Comparison of ENCODE assay signal across 12 cellular contexts in genomic region chr12:52126605-52127578, GRCh38. TPM values are rescaled to one million over a fixed set of nuclear protein-coding genes. Genes with fewer than 3 reads are reported as not detected.
DNase-seq lines count a peak whose midpoint lies in the region; ATAC-seq, FAIRE-seq and TF ChIP-seq lines count a peak whose summit lies in the region.
"Had no signal": no experiment of that assay in that cellular context is flagged by ENCODE, and none has a peak within 500 bp of the region (broad histone marks: within the 10 kb centered on the region; RNA-seq: fewer than 3 reads in every experiment).

No MANE protein-coding gene starts in this region.

- H2BK12ac ChIP-seq in H9 (ENCODE audit: insufficient read length, low read depth, low read length) = no peak overlapping the region

- peak overlapping the region; percentile 58 to 98 (median 97); a peak in 6 of 7 replicates for H3K27ac Mint-ChIP-seq in H9
- no peak overlapping the region for H3K27ac Mint-ChIP-seq in stimulated activated naive B cell treated with anti-CD40 and anti-IgM and Interleukin-4, amounts not matched to agents 10 μg/mL and 1 μg/mL and 100 μg/mL, for 72 hours
- no peak overlapping the region for H3K27ac Mint-ChIP-seq in activated naive CD8-positive, alpha-beta T cell treated with anti-CD3 and anti-CD28 coated beads for 36 hours
- H3K27ac Mint-ChIP-seq: activated CD4-positive, alpha-beta memory T cell treated with anti-CD3 and anti-CD28 coated beads for 36 hours had no signal

- peak overlapping the region; percentile 4 for H3K18ac ChIP-seq in H9 (ENCODE audit: insufficient read length, low read depth, low read length)

- H3K4me3 Mint-ChIP-seq in H9 = no peak overlapping the region
- H3K4me3 Mint-ChIP-seq in stimulated activated naive B cell treated with anti-CD40 and anti-IgM and Interleukin-4, amounts not matched to agents 10 μg/mL and 1 μg/mL and 100 μg/mL, for 72 hours = no peak overlapping the region
- no peak overlapping the region for H3K4me3 Mint-ChIP-seq in activated naive CD8-positive, alpha-beta T cell treated with anti-CD3 and anti-CD28 coated beads for 36 hours
- H3K4me3 Mint-ChIP-seq: activated CD4-positive, alpha-beta memory T cell treated with anti-CD3 and anti-CD28 coated beads for 36 hours; naive thymus-derived CD8-positive, alpha-beta T cell had no signal

- H2AFZ ChIP-seq in H9 (ENCODE audit: low read length) = no peak overlapping the region

- ATAC-seq in thoracic aorta (ENCODE audit: insufficient number of reproducible peaks, low FRiP score, low read depth) (no peak), GM19328 (IDR thresholded peaks at IDR 0.05; ENCODE audit: unreplicated experiment) (no peak)
- ATAC-seq in stimulated activated naive B cell treated with anti-CD40 and anti-IgM and Interleukin-4, amounts not matched to agents 10 μg/mL and 1 μg/mL and 100 μg/mL, for 72 hours (replicated peaks) = no peak
- ATAC-seq: naive thymus-derived CD8-positive, alpha-beta T cell had no signal

- no peak overlapping the region for H4K5ac ChIP-seq in H9 (ENCODE audit: insufficient read length, low read depth, low read length)

- H2BK20ac ChIP-seq in H9 (ENCODE audit: low read depth, low read length, poor library complexity, severe bottlenecking) = no peak overlapping the region

- H3K36me3 ChIP-seq in kidney (ENCODE audit: control insufficient read depth in 1 of 2, insufficient read depth in 2 of 2, low read length in 2 of 2) = no peaks in the 10 kb centered on the region
- H3K36me3 ChIP-seq in thoracic aorta = no peaks in the 10 kb centered on the region

- no peak for TF ChIP-seq CTCF in H9 (conservative IDR thresholded peaks at IDR 0.05)
- no peak for TF ChIP-seq CTCF in kidney (IDR thresholded peaks at IDR 0.05; ENCODE audit: borderline replicate concordance, extremely low read depth, insufficient read depth)
- no peak for TF ChIP-seq CTCF in thoracic aorta (IDR thresholded peaks at IDR 0.05)

- H2BK15ac ChIP-seq in H9 (ENCODE audit: low read depth, low read length) = no peak overlapping the region

- H3T11ph ChIP-seq in H9 (ENCODE audit: low read length) = no peak overlapping the region

- peak overlapping the region; percentile 30 for H3K14ac ChIP-seq in H9 (ENCODE audit: insufficient read depth, low read length)

- no peak overlapping the region for H3K4me2 ChIP-seq in H9 (ENCODE audit: insufficient read depth, insufficient read length, low read length)

- H3K9me3 ChIP-seq in H9 (ENCODE audit: control insufficient read depth, low read depth, low read length) (no peaks in the 10 kb centered on the region), kidney (ENCODE audit: control insufficient read depth in 1 of 2, low read length in 2 of 2) (no peaks in the 10 kb centered on the region), thoracic aorta (no peaks in the 10 kb centered on the region)

- no peak overlapping the region for H2BK5ac ChIP-seq in H9 (ENCODE audit: insufficient read length, low read length)

- WGBS in H9 (ENCODE audit: extremely low coverage, insufficient read length, low lambda C conversion rate) = no CpG with 5 or more reads among the region's 21 CpGs

- no peak overlapping the region for H4K8ac ChIP-seq in H9 (replicated peaks; ENCODE audit: insufficient read length, low read depth, low read length)

- DNase-seq in H9 = no peak
- DNase-seq in caudate nucleus (lab: John Stamatoyannopoulos, UW) = no peak
- DNase-seq in kidney = peak; percentile 78
- no peak for DNase-seq in thoracic aorta (ENCODE audit: low spot score)
- no peak for DNase-seq in stimulated activated naive B cell treated with anti-CD40 and anti-IgM and Interleukin-4, amounts not matched to agents 10 μg/mL and 1 μg/mL and 100 μg/mL, for 72 hours
- DNase-seq in NCI-H1105 (lab: John Stamatoyannopoulos, UW) = no peak
- no peak for DNase-seq in activated naive CD8-positive, alpha-beta T cell treated with anti-CD3 and anti-CD28 coated beads for 36 hours
- DNase-seq: activated CD4-positive, alpha-beta memory T cell treated with anti-CD3 and anti-CD28 coated beads for 36 hours; amygdala; DND-41; naive thymus-derived CD8-positive, alpha-beta T cell had no signal

- H3K4me1 ChIP-seq in H9 (ENCODE audit: insufficient read depth, low read length) (peaks cover 35% of the 10 kb centered on the region), kidney (ENCODE audit: control insufficient read depth in 1 of 2, insufficient read depth in 1 of 2, low read depth in 1 of 2, low read length in 2 of 2) (peaks cover 4 to 28% of the 10 kb centered on the region in 2 donors), thoracic aorta (ENCODE audit: control insufficient read depth in 1 of 2, low read depth in 2 of 2) (no peaks in the 10 kb centered on the region)

- H3K27ac ChIP-seq in H9 (ENCODE audit: insufficient read length, low read depth, low read length) = no peak overlapping the region
- peak overlapping the region; percentile 59 for H3K27ac ChIP-seq in caudate nucleus (ENCODE audit: low read depth, low read length)
- peak overlapping the region; percentile 51 to 79 for H3K27ac ChIP-seq in kidney (ENCODE audit: low read depth in 2 of 2, low read length in 2 of 2)
- peak overlapping the region; percentile 30 to 37 for H3K27ac ChIP-seq in thoracic aorta

- H3K4me1 Mint-ChIP-seq in H9 = peaks cover 67 to 75% of the 10 kb centered on the region in 2 experiments
- H3K4me1 Mint-ChIP-seq in stimulated activated naive B cell treated with anti-CD40 and anti-IgM and Interleukin-4, amounts not matched to agents 10 μg/mL and 1 μg/mL and 100 μg/mL, for 72 hours = peaks cover 14 to 17% of the 10 kb centered on the region in 2 donors
- peaks cover 2% of the 10 kb centered on the region for H3K4me1 Mint-ChIP-seq in activated naive CD8-positive, alpha-beta T cell treated with anti-CD3 and anti-CD28 coated beads for 36 hours

- H3K79me2 ChIP-seq in H9 (ENCODE audit: insufficient read depth, low read length) = no peaks in the 10 kb centered on the region

- H3K9me3 Mint-ChIP-seq in H9 = no peaks in the 10 kb centered on the region
- H3K9me3 Mint-ChIP-seq in stimulated activated naive B cell treated with anti-CD40 and anti-IgM and Interleukin-4, amounts not matched to agents 10 μg/mL and 1 μg/mL and 100 μg/mL, for 72 hours = peaks cover 0 to 3% of the 10 kb centered on the region in 2 donors
- H3K9me3 Mint-ChIP-seq in activated naive CD8-positive, alpha-beta T cell treated with anti-CD3 and anti-CD28 coated beads for 36 hours = no peaks in the 10 kb centered on the region
- H3K9me3 Mint-ChIP-seq: activated CD4-positive, alpha-beta memory T cell treated with anti-CD3 and anti-CD28 coated beads for 36 hours had no signal

- no peaks in the 10 kb centered on the region; a peak in 1 of 7 replicates for H3K36me3 Mint-ChIP-seq in H9 (ENCODE audit: insufficient read depth in 1 of 3, low read depth in 3 of 3)
- H3K36me3 Mint-ChIP-seq in stimulated activated naive B cell treated with anti-CD40 and anti-IgM and Interleukin-4, amounts not matched to agents 10 μg/mL and 1 μg/mL and 100 μg/mL, for 72 hours = no peaks in the 10 kb centered on the region
- no peaks in the 10 kb centered on the region for H3K36me3 Mint-ChIP-seq in activated naive CD8-positive, alpha-beta T cell treated with anti-CD3 and anti-CD28 coated beads for 36 hours
- H3K36me3 Mint-ChIP-seq: activated CD4-positive, alpha-beta memory T cell treated with anti-CD3 and anti-CD28 coated beads for 36 hours; naive thymus-derived CD8-positive, alpha-beta T cell had no signal

- H3K4me3 ChIP-seq in kidney (ENCODE audit: low read length in 2 of 2) (peak overlapping the region in 1 of 2 donors; percentile 2), thoracic aorta (no peak overlapping the region)

- H2AK5ac ChIP-seq in H9 (ENCODE audit: insufficient read length, low read length) = no peak overlapping the region

- H3K9ac ChIP-seq in H9 (ENCODE audit: extremely low read depth, insufficient read length, low read length) (no peak overlapping the region), kidney (ENCODE audit: low read length in 2 of 2) (no peak overlapping the region)

- H3K56ac ChIP-seq in H9 (ENCODE audit: insufficient read length, low read depth, low read length) = no peak overlapping the region

- intact Hi-C loops in kidney (cut with DNase I) = no loop called here

- H3K27me3 Mint-ChIP-seq in H9 (ENCODE audit: low read depth) = peaks cover 7% of the 10 kb centered on the region
- H3K27me3 Mint-ChIP-seq in stimulated activated naive B cell treated with anti-CD40 and anti-IgM and Interleukin-4, amounts not matched to agents 10 μg/mL and 1 μg/mL and 100 μg/mL, for 72 hours = peaks cover 25 to 37% of the 10 kb centered on the region in 2 donors
- H3K27me3 Mint-ChIP-seq in activated naive CD8-positive, alpha-beta T cell treated with anti-CD3 and anti-CD28 coated beads for 36 hours = peaks cover 35% of the 10 kb centered on the region

- H4K20me1 ChIP-seq in H9 (ENCODE audit: control insufficient read depth, insufficient read depth, insufficient read length) = no peaks in the 10 kb centered on the region

- H3K23me2 ChIP-seq in H9 (ENCODE audit: insufficient read length, low read depth, low read length, poor library complexity, severe bottlenecking) = no peaks in the 10 kb centered on the region

- H3K27me3 ChIP-seq in H9 (ENCODE audit: insufficient read depth, low read length) (no peaks in the 10 kb centered on the region), thoracic aorta (replicated peaks; ENCODE audit: insufficient read depth) (no peaks in the 10 kb centered on the region)

- FAIRE-seq in kidney (lab: Jason Lieb, UNC) = no peak

- H2BK120ac ChIP-seq in H9 (ENCODE audit: low read depth, low read length, poor library complexity, severe bottlenecking) = no peak overlapping the region

- H4K91ac ChIP-seq in H9 (ENCODE audit: insufficient read length, low read depth, low read length) = no peak overlapping the region

- H3K23ac ChIP-seq in H9 (ENCODE audit: insufficient read length, low read depth, low read length) = no peak overlapping the region

- H3K79me1 ChIP-seq in H9 (ENCODE audit: insufficient read depth, low read depth, low read length, poor library complexity, severe bottlenecking) = no peaks in the 10 kb centered on the region

- no peak overlapping the region for H3K4ac ChIP-seq in H9 (ENCODE audit: low read depth, low read length)

RNA-seq across cellular contexts. Expression of gene SMIM41, which starts 47.4 kb away (rescaled TPM):
- total RNA-seq in H9 (2021) (not detected in 2 replicates), kidney (0.31 TPM), thoracic aorta (1 to 10 TPM in 1 of 2 donors, not detected in 1; 1.8 TPM)
- not detected for polyA plus RNA-seq in kidney (ENCODE audit: insufficient read depth, low read depth, low replicate concordance)
- total RNA-seq in activated naive CD8-positive, alpha-beta T cell treated with anti-CD3 and anti-CD28 coated beads for 36 hours = not detected
- total RNA-seq: activated CD4-positive, alpha-beta memory T cell treated with anti-CD3 and anti-CD28 coated beads for 36 hours; naive thymus-derived CD8-positive, alpha-beta T cell had no signal
- polyA plus RNA-seq: naive thymus-derived CD8-positive, alpha-beta T cell had no signal

RNA-seq across cellular contexts. Expression of gene ATG101, which starts 57.1 kb away (rescaled TPM):
- 58.3 and 61.1 TPM in 2 replicates for total RNA-seq in H9 (2021)
- total RNA-seq in kidney = 32.1 TPM
- 53.0 TPM for polyA plus RNA-seq in kidney (ENCODE audit: insufficient read depth, low read depth, low replicate concordance)
- total RNA-seq in thoracic aorta = 10 to 100 TPM; 43.0 to 46.6 TPM
- 10 to 100 TPM; 39.8 to 41.2 TPM for total RNA-seq in activated naive CD8-positive, alpha-beta T cell treated with anti-CD3 and anti-CD28 coated beads for 36 hours

Comparison
In these comparisons a context has a peak if more than half of its experiments do, and no peak if none do; other contexts are left out.
1. H3K27ac Mint-ChIP-seq: peak in H9 (3 of 3); none in stimulated activated naive B cell treated with anti-CD40 and anti-IgM and Interleukin-4, amounts not matched to agents 10 μg/mL and 1 μg/mL and 100 μg/mL, for 72 hours (single experiment) and activated naive CD8-positive, alpha-beta T cell treated with anti-CD3 and anti-CD28 coated beads for 36 hours (single experiment).